11 cellular contexts compared by ENCODE assay signal in genomic region chr6:104896914-104897313, GRCh38. TPM values are rescaled to one million over a fixed set of nuclear protein-coding genes. Genes with fewer than 3 reads are reported as not detected.
DNase-seq lines count a peak whose midpoint lies in the region; TF ChIP-seq lines count a peak whose summit lies in the region.
"Had no signal": no experiment of that assay in that cellular context is flagged by ENCODE, and none has a peak within 500 bp of the region (broad histone marks: within the 10 kb centered on the region; RNA-seq: fewer than 3 reads in every experiment).

No MANE protein-coding gene starts in this region.

- H3K79me2 ChIP-seq in neural progenitor cell (ENCODE audit: low read depth) = no peaks in the 10 kb centered on the region

- H3K4me3 ChIP-seq in neural progenitor cell = no peak overlapping the region
- H3K4me3 ChIP-seq: BLaER1, SK-N-MC had no signal

- no peaks in the 10 kb centered on the region for H3K9me3 ChIP-seq in neural progenitor cell (ENCODE audit: low read depth)
- H3K9me3 ChIP-seq: BLaER1 had no signal

- no peaks in the 10 kb centered on the region for H3K36me3 ChIP-seq in neural progenitor cell
- H3K36me3 ChIP-seq: BLaER1 had no signal

- H3K27me3 ChIP-seq in neural progenitor cell = no peaks in the 10 kb centered on the region
- H3K27me3 ChIP-seq: BLaER1 had no signal

- H3K27ac Mint-ChIP-seq in neural progenitor cell = no peak overlapping the region

- no peaks in the 10 kb centered on the region for H3K4me1 Mint-ChIP-seq in neural progenitor cell

- H3K9me3 Mint-ChIP-seq in neural progenitor cell = peaks cover 7% of the 10 kb centered on the region

- peaks cover 7% of the 10 kb centered on the region for H3K27me3 Mint-ChIP-seq in neural progenitor cell (ENCODE audit: insufficient read depth, low read depth)

- H3F3A ChIP-seq in neural progenitor cell (ENCODE audit: low read depth) = no peaks in the 10 kb centered on the region

- no peak overlapping the region for H3K4me2 ChIP-seq in neural progenitor cell
- H3K4me2 ChIP-seq: BLaER1 had no signal

- H2AFZ ChIP-seq in neural progenitor cell (replicated peaks) = no peak overlapping the region

- H3K36me3 Mint-ChIP-seq in neural progenitor cell = no peaks in the 10 kb centered on the region

- H3K4me1 ChIP-seq in neural progenitor cell = peaks cover 7% of the 10 kb centered on the region
- H3K4me1 ChIP-seq: BLaER1 had no signal

- TF ChIP-seq CTCF in neural progenitor cell (IDR thresholded peaks at IDR 0.05) = peak; percentile 32

- no peak overlapping the region for H3K4me3 Mint-ChIP-seq in neural progenitor cell

- peak; percentile 11 for DNase-seq in NCI-H748 (lab: John Stamatoyannopoulos, UW; ENCODE audit: unreplicated experiment)
- no peak for DNase-seq in NCI-H748 treated with DMSO at 0.1 percent for 48 hours (lab: John Stamatoyannopoulos, UW)
- peak; percentile 12 for DNase-seq in HT-29 (ENCODE audit: low spot score)
- DNase-seq in amniotic epithelial cell (ENCODE audit: low read depth) = peak; percentile 2
- no peak for DNase-seq in neural progenitor cell (ENCODE audit: low spot score)
- no peak for DNase-seq in GOT3 (lab: John Stamatoyannopoulos, UW)
- DNase-seq in T-helper 2 cell = no peak
- DNase-seq in NCI-H526 treated with DMSO at 0.1 percent for 48 hours (lab: John Stamatoyannopoulos, UW) = no peak
- DNase-seq: NCI-H2081 treated with DMSO at 0.1 percent for 48 hours had no signal

- no peak overlapping the region for H3K9ac ChIP-seq in neural progenitor cell
- H3K9ac ChIP-seq: BLaER1 had no signal

- no peak overlapping the region for H3K27ac ChIP-seq in neural progenitor cell
- H3K27ac ChIP-seq: BLaER1, SK-N-MC had no signal

- H4K20me1 ChIP-seq in neural progenitor cell (ENCODE audit: low read depth) = no peaks in the 10 kb centered on the region
- H4K20me1 ChIP-seq: BLaER1 had no signal

RNA-seq across cellular contexts. Expression of gene HACE1, which starts 37.2 kb away (rescaled TPM):
- total RNA-seq in HT-29 (2014; rRNA removed; shearing (Covaris generic)) = 0.36 and 0.55 TPM in 2 replicates
- 37.0 and 53.3 TPM in 2 replicates for total RNA-seq in neural progenitor cell (ENCODE audit: low replicate concordance)

RNA-seq across cellular contexts. Expression of gene LIN28B, which starts 60.0 kb away (rescaled TPM):
- total RNA-seq in HT-29 (2014; rRNA removed; shearing (Covaris generic)) = not detected in 2 replicates
- 105 and 165 TPM in 2 replicates for total RNA-seq in neural progenitor cell (ENCODE audit: low replicate concordance)

Comparison
In these comparisons a context has a peak if more than half of its experiments do, and no peak if none do; other contexts are left out.
1. DNase-seq: peak in NCI-H748 (single experiment), HT-29 (single experiment) and amniotic epithelial cell (single experiment); none in NCI-H748 treated with DMSO at 0.1 percent for 48 hours (single experiment), neural progenitor cell (single experiment), GOT3 (single experiment), T-helper 2 cell (0 of 5) and NCI-H526 treated with DMSO at 0.1 percent for 48 hours (single experiment).
2. RNA of gene HACE1, which starts 37.2 kb away (total RNA-seq): 37.0 to 53.3 TPM in neural progenitor cell; 0.36 to 0.55 TPM in HT-29; every median in the first group is over 10 times any median in the second.
3. RNA of gene LIN28B, which starts 60.0 kb away (total RNA-seq): 105 to 165 TPM in neural progenitor cell; not detected in HT-29; every median in the first group is over 100 times any median in the second.